27 cellular contexts compared by ENCODE assay signal in genomic region chr15:35208353-35208752, GRCh38.
"Had no signal": no experiment of that assay in that cellular context is flagged by ENCODE, and none has a peak within 500 bp of the region (broad histone marks: within the 10 kb centered on the region; RNA-seq: fewer than 3 reads in every experiment).

No MANE protein-coding gene starts in this region.

- H3K9me3 ChIP-seq: ascending aorta, left lung, neutrophil, sigmoid colon, thoracic aorta had no signal

- H3K36me3 ChIP-seq: ascending aorta, left lung, neutrophil, sigmoid colon, thoracic aorta had no signal

- H3K4me1 ChIP-seq: ascending aorta, left lung had no signal

- H3K27me3 ChIP-seq: ascending aorta, left lung, neutrophil, sigmoid colon had no signal

- H3K27ac ChIP-seq: ascending aorta, left lung, neutrophil, sigmoid colon, thoracic aorta had no signal

- DNase-seq: activated CD4-positive, alpha-beta memory T cell treated with anti-CD3 and anti-CD28 coated beads, Interleukin-2, amount 10 ng/mL, durations not matched to agents 7 days and 5 days; activated CD4-positive, alpha-beta T cell treated with anti-CD3 and anti-CD28 coated beads for 1 hour; activated CD4-positive, alpha-beta T cell treated with anti-CD3 and anti-CD28 coated beads, Interleukin-2, amount 10 ng/mL, durations not matched to agents 7 days and 5 days; activated CD8-positive, alpha-beta memory T cell treated with anti-CD3 and anti-CD28 coated beads, Interleukin-2, amount 50 U/mL, for 48 hours; activated gamma-delta T cell; activated naive CD4-positive, alpha-beta T cell treated with anti-CD3 and anti-CD28 coated beads, Interleukin-2, amount 10 ng/mL, durations not matched to agents 7 days and 5 days; activated naive CD8-positive, alpha-beta T cell treated with anti-CD3 and anti-CD28 coated beads, Interleukin-2, amount 10 ng/mL, durations not matched to agents 7 days and 5 days; activated T-cell treated with anti-CD3 and anti-CD28 coated beads, Interleukin-2, amount 50 U/mL, for 24 hours; cortex of kidney; effector memory CD8-positive, alpha-beta T cell; erythroblast; hippocampal formation; kidney glomerular epithelial cell; left lung; nephron progenitor cell; retina; sigmoid colon; small intestine; stimulated activated CD4-positive, alpha-beta T cell treated with anti-CD3 and anti-CD28 coated beads, Interleukin-4, amount 100 ng/mL, for 24 hours; T-helper 17 cell; trophoblast cell had no signal

- ATAC-seq: effector memory CD8-positive, alpha-beta T cell; left lung; stimulated activated effector memory CD8-positive, alpha-beta T cell treated with anti-CD3 and anti-CD28 coated beads, Interleukin-12 subunit alpha, Interleukin-12 subunit beta, amount 100 ng/mL, for 72 hours; T-helper 17 cell; WTC11 had no signal

- H3K4me3 ChIP-seq: ascending aorta, left lung, lung, sigmoid colon, thoracic aorta had no signal
